ENCODE assay signal across 24 cellular contexts in the genomic region with DNA sequence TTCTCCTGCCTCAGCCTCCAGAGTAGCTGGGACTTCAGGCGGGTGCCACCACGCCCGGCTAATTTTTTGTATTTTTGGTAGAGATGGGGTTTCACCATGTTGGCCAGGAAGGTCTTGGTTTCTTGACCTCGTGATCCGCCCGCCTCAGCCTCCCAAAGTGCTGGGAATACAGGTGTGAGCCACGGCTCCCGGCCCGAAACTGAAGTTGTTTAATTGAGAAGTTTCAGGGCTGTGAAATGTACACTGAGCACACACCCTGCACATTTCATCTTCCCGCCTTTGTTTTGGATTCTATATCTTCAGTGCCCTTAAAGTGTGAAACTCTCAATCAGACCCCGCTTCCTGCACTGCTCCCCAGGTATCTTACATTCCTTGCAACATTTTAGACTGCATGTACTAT.
"Had no signal": no experiment of that assay in that cellular context is flagged by ENCODE, and none has a peak within 500 bp of the region (broad histone marks: within the 10 kb centered on the region; RNA-seq: fewer than 3 reads in every experiment).

No MANE protein-coding gene starts in this region.

- H3K27me3 ChIP-seq: brain microvascular endothelial cell had no signal

- H3K27ac Mint-ChIP-seq: activated CD4-positive, alpha-beta memory T cell treated with anti-CD3 and anti-CD28 coated beads, Interleukin-2, amount 10 ng/mL, durations not matched to agents 7 days and 5 days; activated CD4-positive, alpha-beta T cell treated with anti-CD3 and anti-CD28 coated beads for 36 hours; activated naive CD4-positive, alpha-beta T cell treated with anti-CD3 and anti-CD28 coated beads for 36 hours; activated naive CD8-positive, alpha-beta T cell; activated T-helper 17 cell treated with anti-CD3 and anti-CD28 coated beads, Interleukin-2, amount 50 U/mL, for 72 hours; IgD-negative memory B cell had no signal

- H3K36me3 Mint-ChIP-seq: activated naive CD8-positive, alpha-beta T cell; IgD-negative memory B cell had no signal

- H3K4me1 Mint-ChIP-seq: activated CD4-positive, alpha-beta memory T cell treated with anti-CD3 and anti-CD28 coated beads, Interleukin-2, amount 10 ng/mL, durations not matched to agents 7 days and 5 days; IgD-negative memory B cell had no signal

- H3K27me3 Mint-ChIP-seq: activated CD4-positive, alpha-beta memory T cell treated with anti-CD3 and anti-CD28 coated beads, Interleukin-2, amount 10 ng/mL, durations not matched to agents 7 days and 5 days; activated CD4-positive, alpha-beta T cell treated with anti-CD3 and anti-CD28 coated beads for 36 hours; activated naive CD8-positive, alpha-beta T cell; activated T-helper 17 cell treated with anti-CD3 and anti-CD28 coated beads, Interleukin-2, amount 50 U/mL, for 72 hours; IgD-negative memory B cell had no signal

- ATAC-seq: activated CD4-positive, alpha-beta T cell treated with anti-CD3 and anti-CD28 coated beads for 36 hours; activated T-helper 17 cell treated with anti-CD3 and anti-CD28 coated beads, Interleukin-2, amount 50 U/mL, for 72 hours had no signal

- H3K27ac ChIP-seq: brain microvascular endothelial cell, VCaP had no signal

- DNase-seq: activated CD4-positive, alpha-beta memory T cell treated with anti-CD3 and anti-CD28 coated beads, Interleukin-2, amount 10 ng/mL, durations not matched to agents 7 days and 5 days; activated CD4-positive, alpha-beta T cell treated with anti-CD3 and anti-CD28 coated beads for 36 hours; activated CD4-positive, alpha-beta T cell treated with anti-CD3 and anti-CD28 coated beads, Interleukin-2, amount 50 U/mL, for 1 hour; activated gamma-delta T cell; activated naive CD4-positive, alpha-beta T cell treated with anti-CD3 and anti-CD28 coated beads for 36 hours; activated T-cell treated with anti-CD3 and anti-CD28 coated beads for 4 hours; activated T-cell treated with anti-CD3 and anti-CD28 coated beads, Interleukin-2, amount 50 U/mL, for 48 hours; amygdala; brain microvascular endothelial cell; cerebellar nuclear complex; KG1; NCI-H146; NCI-H187 treated with DMSO at 0.1 percent for 48 hours; NCI-H2081 treated with DMSO at 0.1 percent for 48 hours; NCI-H446; NCI-H524; SHP77 treated with DMSO at 0.1 percent for 48 hours; T-helper 2 cell; T1000 had no signal

- FAIRE-seq: TTC549 had no signal

- H3K4me3 Mint-ChIP-seq: activated CD4-positive, alpha-beta memory T cell treated with anti-CD3 and anti-CD28 coated beads, Interleukin-2, amount 10 ng/mL, durations not matched to agents 7 days and 5 days; activated CD4-positive, alpha-beta T cell treated with anti-CD3 and anti-CD28 coated beads for 36 hours; activated naive CD4-positive, alpha-beta T cell treated with anti-CD3 and anti-CD28 coated beads for 36 hours; activated naive CD8-positive, alpha-beta T cell; activated T-helper 17 cell treated with anti-CD3 and anti-CD28 coated beads, Interleukin-2, amount 50 U/mL, for 72 hours had no signal

- H3K9me3 Mint-ChIP-seq: activated CD4-positive, alpha-beta memory T cell treated with anti-CD3 and anti-CD28 coated beads, Interleukin-2, amount 10 ng/mL, durations not matched to agents 7 days and 5 days; activated naive CD4-positive, alpha-beta T cell treated with anti-CD3 and anti-CD28 coated beads for 36 hours; activated T-helper 17 cell treated with anti-CD3 and anti-CD28 coated beads, Interleukin-2, amount 50 U/mL, for 72 hours; IgD-negative memory B cell had no signal
